Comparison of ENCODE assay signal across 1 cellular context in genomic region chr10:110860576-110861241, GRCh38.
TF ChIP-seq lines count a peak whose summit lies in the region.

No MANE protein-coding gene starts in this region.

TF ChIP-seq in SK-N-SH treated with all-trans-retinoic acid at 6 μM for 48 hours, 23 proteins besides CTCF, POLR2A, EP300 and RAD21 (continued from another document):
- TF ChIP-seq, protein P1, sequence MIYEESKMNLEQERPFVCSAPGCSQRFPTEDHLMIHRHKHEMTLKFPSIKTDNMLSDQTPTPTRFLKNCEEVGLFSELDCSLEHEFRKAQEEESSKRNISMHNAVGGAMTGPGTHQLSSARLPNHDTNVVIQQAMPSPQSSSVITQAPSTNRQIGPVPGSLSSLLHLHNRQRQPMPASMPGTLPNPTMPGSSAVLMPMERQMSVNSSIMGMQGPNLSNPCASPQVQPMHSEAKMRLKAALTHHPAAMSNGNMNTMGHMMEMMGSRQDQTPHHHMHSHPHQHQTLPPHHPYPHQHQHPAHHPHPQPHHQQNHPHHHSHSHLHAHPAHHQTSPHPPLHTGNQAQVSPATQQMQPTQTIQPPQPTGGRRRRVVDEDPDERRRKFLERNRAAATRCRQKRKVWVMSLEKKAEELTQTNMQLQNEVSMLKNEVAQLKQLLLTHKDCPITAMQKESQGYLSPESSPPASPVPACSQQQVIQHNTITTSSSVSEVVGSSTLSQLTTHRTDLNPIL (CRISPR knock-in tag; IDR thresholded peaks at IDR 0.05; ENCODE audit: low read depth): no peak
- TF ChIP-seq ZFP30 (CRISPR knock-in tag; IDR thresholded peaks at IDR 0.05): no peak
- TF ChIP-seq SNAI2 (CRISPR knock-in tag; IDR thresholded peaks at IDR 0.05): no peak
